Comparison of ENCODE assay signal across 13 cellular contexts in genomic region chr7:43824963-43825362, GRCh38.
"Had no signal": no experiment of that assay in that cellular context is flagged by ENCODE, and none has a peak within 500 bp of the region (broad histone marks: within the 10 kb centered on the region; RNA-seq: fewer than 3 reads in every experiment).

No MANE protein-coding gene starts in this region.

- H3K4me1 Mint-ChIP-seq: memory B cell had no signal

- H3K9me3 Mint-ChIP-seq: activated CD8-positive, alpha-beta T cell treated with anti-CD3 and anti-CD28 coated beads for 36 hours; activated naive CD8-positive, alpha-beta T cell treated with anti-CD3 and anti-CD28 coated beads, Interleukin-2, amount 10 ng/mL, durations not matched to agents 7 days and 5 days; memory B cell had no signal

- H3K36me3 Mint-ChIP-seq: activated naive CD8-positive, alpha-beta T cell treated with anti-CD3 and anti-CD28 coated beads, Interleukin-2, amount 10 ng/mL, durations not matched to agents 7 days and 5 days; memory B cell had no signal

- FAIRE-seq: endometrium, frontal cortex had no signal

- H3K27ac Mint-ChIP-seq: activated CD8-positive, alpha-beta T cell treated with anti-CD3 and anti-CD28 coated beads for 36 hours; activated naive CD8-positive, alpha-beta T cell treated with anti-CD3 and anti-CD28 coated beads, Interleukin-2, amount 10 ng/mL, durations not matched to agents 7 days and 5 days; memory B cell had no signal

- H3K4me3 Mint-ChIP-seq: activated CD8-positive, alpha-beta T cell treated with anti-CD3 and anti-CD28 coated beads for 36 hours; activated naive CD8-positive, alpha-beta T cell treated with anti-CD3 and anti-CD28 coated beads, Interleukin-2, amount 10 ng/mL, durations not matched to agents 7 days and 5 days; memory B cell had no signal

- DNase-seq: activated CD4-positive, alpha-beta T cell treated with anti-CD3 and anti-CD28 coated beads for 1 hour; activated CD8-positive, alpha-beta memory T cell treated with anti-CD3 and anti-CD28 coated beads, Interleukin-2, amount 50 U/mL, for 4 hours; activated CD8-positive, alpha-beta T cell treated with anti-CD3 and anti-CD28 coated beads for 36 hours; activated naive CD8-positive, alpha-beta T cell treated with anti-CD3 and anti-CD28 coated beads, Interleukin-2, amount 10 ng/mL, durations not matched to agents 7 days and 5 days; aorta; heart right ventricle; islet precursor cell; left ventricle myocardium inferior; T-helper 9 cell; tibial artery had no signal
